In genomic region chr2:101991731-101992145, GRCh38 we compare ENCODE assay signal across 13 cellular contexts. TPM values are rescaled to one million over a fixed set of nuclear protein-coding genes. Genes with fewer than 3 reads are reported as not detected.
DNase-seq lines count a peak whose midpoint lies in the region; ATAC-seq and TF ChIP-seq lines count a peak whose summit lies in the region.
"Had no signal": no experiment of that assay in that cellular context is flagged by ENCODE, and none has a peak within 500 bp of the region (broad histone marks: within the 10 kb centered on the region; RNA-seq: fewer than 3 reads in every experiment).

IL1R2 (plus strand) TSS chr2:101991960; CDS start chr2:102008576, 16,616 bp downstream.

- no peak within 1 kb of the TSS for H3K9ac ChIP-seq in mammary epithelial cell (ENCODE audit: insufficient read depth, low read length)

- H3K79me2 ChIP-seq in mammary epithelial cell (ENCODE audit: insufficient read depth, low read length): no peaks in the 10 kb centered on the region

- H3K4me1 Mint-ChIP-seq in activated naive CD4-positive, alpha-beta T cell treated with anti-CD3 and anti-CD28 coated beads for 36 hours (ENCODE audit: low read depth): peaks cover 20% of the 10 kb centered on the region
- H3K4me1 Mint-ChIP-seq in memory B cell: peaks cover 28% of the 10 kb centered on the region

- H3K9me3 ChIP-seq in mammary epithelial cell (replicated peaks; ENCODE audit: insufficient read depth, low read length) (no peaks in the 10 kb centered on the region), transverse colon (no peaks in the 10 kb centered on the region)
- H3K9me3 ChIP-seq: HAP-1 had no signal

- in situ Hi-C loops in mammary epithelial cell (cut with MboI; ENCODE audit: low sequenced_read_pairs in 2 of 2) (no loop called here), transverse colon (cut with MboI; ENCODE audit: low pct_ligation_motif_present in 1 of 4, low pct_unique_long_range_greater_than_20kb in 1 of 4, low sequenced_read_pairs in 3 of 4) (loop anchor here in 1 of 4 donors (10.0 kb wide), 1 partner anchor 107 kb away; no protein-coding TSS in a partner anchor)

- no peak within 1 kb of the TSS for H3K27ac Mint-ChIP-seq in activated naive CD4-positive, alpha-beta T cell treated with anti-CD3 and anti-CD28 coated beads for 36 hours
- peak within 1 kb of the TSS; percentile 73 for H3K27ac Mint-ChIP-seq in memory B cell
- H3K27ac Mint-ChIP-seq: activated naive CD8-positive, alpha-beta T cell had no signal

- TF ChIP-seq CTCF in mammary epithelial cell (conservative IDR thresholded peaks at IDR 0.05 in 1 of 2, IDR thresholded peaks at IDR 0.05 in 1 of 2; ENCODE audit: extremely low read depth in 1 of 2, insufficient read depth in 1 of 2, low read depth in 1 of 2, low read length in 2 of 2) (no peak), transverse colon (IDR thresholded peaks at IDR 0.05) (peak in 2 of 5 experiments; percentile 8 to 24)

- peaks cover 9% of the 10 kb centered on the region for H3K4me1 ChIP-seq in mammary epithelial cell (ENCODE audit: insufficient read depth, low read length)
- peaks cover 0 to 37% (median 26%) of the 10 kb centered on the region in 4 donors for H3K4me1 ChIP-seq in transverse colon
- H3K4me1 ChIP-seq: HAP-1 had no signal

- peak; percentile 43 for DNase-seq in activated naive CD4-positive, alpha-beta T cell treated with anti-CD3 and anti-CD28 coated beads for 36 hours
- DNase-seq in activated naive CD4-positive, alpha-beta T cell treated with Interleukin-2 at 50 U/mL for 16 hours: no peak
- DNase-seq in mammary epithelial cell (peak; percentile 34), memory B cell (ENCODE audit: low spot score in 2 of 2) (no peak), transverse colon (peak; percentile 81), dedifferentiated amniotic fluid mesenchymal stem cell (ENCODE audit: extremely low spot score) (no peak)
- DNase-seq in activated CD4-positive, alpha-beta T cell treated with anti-CD3 and anti-CD28 coated beads, Interleukin-2, amount 50 U/mL, for 4 hours: no peak
- DNase-seq: GDM1, NCI-H187, WERI-Rb-1 had no signal

- H3K9me3 Mint-ChIP-seq in activated naive CD4-positive, alpha-beta T cell treated with anti-CD3 and anti-CD28 coated beads for 36 hours: no peaks in the 10 kb centered on the region
- H3K9me3 Mint-ChIP-seq in memory B cell: no peaks in the 10 kb centered on the region

- intact Hi-C loops in activated naive CD4-positive, alpha-beta T cell treated with anti-CD3 and anti-CD28 coated beads for 36 hours (cut with micrococcal nuclease): no loop called here
- intact Hi-C loops in mammary epithelial cell (cut with micrococcal nuclease): no loop called here
- intact Hi-C loops in transverse colon (cut with DNase I; ENCODE audit: low total_unique reads): no loop called here

- no peak within 1 kb of the TSS for H3K4me3 Mint-ChIP-seq in activated naive CD4-positive, alpha-beta T cell treated with anti-CD3 and anti-CD28 coated beads for 36 hours
- no peak within 1 kb of the TSS for H3K4me3 Mint-ChIP-seq in memory B cell
- H3K4me3 Mint-ChIP-seq: activated naive CD8-positive, alpha-beta T cell had no signal

- no peak within 1 kb of the TSS for H3K27ac ChIP-seq in mammary epithelial cell (ENCODE audit: insufficient read depth, low read depth, low read length)
- H3K27ac ChIP-seq in transverse colon: peak within 1 kb of the TSS; percentile 14 to 59 (median 50)
- H3K27ac ChIP-seq: WERI-Rb-1 had no signal

- ATAC-seq in memory B cell (ENCODE audit: low read depth): peak; percentile 74
- no peak for ATAC-seq in GM21619 (IDR thresholded peaks at IDR 0.05; ENCODE audit: unreplicated experiment)

- H2AFZ ChIP-seq in mammary epithelial cell (ENCODE audit: low read depth, low read length): no peak within 1 kb of the TSS

- no peaks in the 10 kb centered on the region for H3K36me3 ChIP-seq in mammary epithelial cell (ENCODE audit: insufficient read depth, low read length)
- H3K36me3 ChIP-seq in transverse colon: no peaks in the 10 kb centered on the region
- H3K36me3 ChIP-seq: HAP-1, WERI-Rb-1 had no signal

- no peaks in the 10 kb centered on the region for H3K36me3 Mint-ChIP-seq in activated naive CD4-positive, alpha-beta T cell treated with anti-CD3 and anti-CD28 coated beads for 36 hours (ENCODE audit: low read depth)
- H3K36me3 Mint-ChIP-seq in memory B cell: no peaks in the 10 kb centered on the region
- H3K36me3 Mint-ChIP-seq: activated naive CD8-positive, alpha-beta T cell had no signal

- no TSS peak for BruUV-seq in mammary epithelial cell (replicated peaks; lab: Mats Ljungman, UMichigan)

- no peak within 1 kb of the TSS for H3K4me2 ChIP-seq in mammary epithelial cell (ENCODE audit: insufficient read depth, low read depth, low read length)

- 65% methylated on average over 7 of the region's 7 CpGs for WGBS in mammary epithelial cell (ENCODE audit: low coverage, missing lambda C conversion rate)
- WGBS in transverse colon (ENCODE audit: low coverage in 1 of 2), 2 donors: 35% methylated on average over 7 of the region's 7 CpGs; no CpG with 5 or more reads in 1 of the 2 donors

- TF ChIP-seq EP300 in transverse colon (IDR thresholded peaks at IDR 0.05; ENCODE audit: low read depth): no peak

- CTCF ChIA-PET in activated naive CD4-positive, alpha-beta T cell treated with anti-CD3 and anti-CD28 coated beads for 36 hours (lab: Charles Lee): no interaction called here
- CTCF ChIA-PET in mammary epithelial cell (lab: Charles Lee; ENCODE audit: low non-redundant PET): no interaction called here

- dilution Hi-C loops in mammary epithelial cell (cut with HindIII; ENCODE audit: low sequenced_read_pairs): no loop called here

- TF ChIP-seq POLR2A in transverse colon (IDR thresholded peaks at IDR 0.05): peak; percentile 66

- no peaks in the 10 kb centered on the region for H3K27me3 ChIP-seq in mammary epithelial cell (ENCODE audit: insufficient read depth, low read length)
- no peaks in the 10 kb centered on the region for H3K27me3 ChIP-seq in transverse colon

- H3K4me3 ChIP-seq in mammary epithelial cell (replicated peaks in 1 of 3; ENCODE audit: insufficient read depth in 1 of 3, low read depth in 2 of 3, low read length in 3 of 3): no peak within 1 kb of the TSS
- H3K4me3 ChIP-seq in transverse colon: peak within 1 kb of the TSS in 2 of 4 donors; percentile 5 to 19
- H3K4me3 ChIP-seq: HAP-1 had no signal

- peaks cover 14% of the 10 kb centered on the region for H3K27me3 Mint-ChIP-seq in activated naive CD4-positive, alpha-beta T cell treated with anti-CD3 and anti-CD28 coated beads for 36 hours (ENCODE audit: low read depth)
- peaks cover 5% of the 10 kb centered on the region for H3K27me3 Mint-ChIP-seq in memory B cell
- H3K27me3 Mint-ChIP-seq: activated naive CD8-positive, alpha-beta T cell had no signal

- no peaks in the 10 kb centered on the region for H4K20me1 ChIP-seq in mammary epithelial cell (ENCODE audit: insufficient read depth, low read length)

RNA-seq across cellular contexts. Expression of gene IL1R2, which starts in this region (rescaled TPM):
- 10 to 100 TPM; 10.3 to 10.5 TPM for total RNA-seq in activated naive CD4-positive, alpha-beta T cell treated with anti-CD3 and anti-CD28 coated beads for 36 hours
- 1 to 10 TPM in 1 of 2 donors, under 1 TPM in 1; 0.50 to 3.1 TPM for total RNA-seq in mammary epithelial cell
- 6.9 TPM for polyA plus RNA-seq in mammary epithelial cell
- polyA minus RNA-seq in mammary epithelial cell: 8.1 TPM
- 10 to 100 TPM in 3 of 4 donors, 1 to 10 TPM in 1; 7.1 to 52.4 (median 29.9) TPM for total RNA-seq in transverse colon

Comparison
In these comparisons a context has a peak if more than half of its experiments do, and no peak if none do; other contexts are left out.
1. DNase-seq: peak in activated naive CD4-positive, alpha-beta T cell treated with anti-CD3 and anti-CD28 coated beads for 36 hours (single experiment), mammary epithelial cell (single experiment) and transverse colon (single experiment); none in activated naive CD4-positive, alpha-beta T cell treated with Interleukin-2 at 50 U/mL for 16 hours (single experiment), memory B cell (0 of 2), dedifferentiated amniotic fluid mesenchymal stem cell (single experiment) and activated CD4-positive, alpha-beta T cell treated with anti-CD3 and anti-CD28 coated beads, Interleukin-2, amount 50 U/mL, for 4 hours (0 of 2).